Comparison of ENCODE assay signal across 22 cellular contexts in genomic region chr21:38499296-38499695, GRCh38. TPM values are rescaled to one million over a fixed set of nuclear protein-coding genes. Genes with fewer than 3 reads are reported as not detected.
A peak's percentile ranks its signal among the peaks of the same experiment; 100 is the strongest.
DNase-seq lines count a peak whose midpoint lies in the region; ATAC-seq and TF ChIP-seq lines count a peak whose summit lies in the region.
"Had no signal": no experiment of that assay in that cellular context is flagged by ENCODE, and none has a peak within 500 bp of the region (broad histone marks: within the 10 kb centered on the region; RNA-seq: fewer than 3 reads in every experiment).

No MANE protein-coding gene starts in this region.

- no peaks in the 10 kb centered on the region for H3K36me3 Mint-ChIP-seq in CD14-positive monocyte
- H3K36me3 Mint-ChIP-seq: CD8-positive, alpha-beta T cell; type B pancreatic cell had no signal

- DNase-seq in CD14-positive monocyte (ENCODE audit: low spot score) (no peak), cardiac fibroblast (ENCODE audit: low read depth in 2 of 2) (peak; percentile 22 to 62), right lobe of liver (no peak), pulmonary artery endothelial cell (ENCODE audit: low read depth, low spot score) (peak; percentile 89), cortex of kidney (lab: John Stamatoyannopoulos, UW) (no peak), smooth muscle cell (lab: John Stamatoyannopoulos, UW; ENCODE audit: unreplicated experiment) (no peak)
- DNase-seq in stimulated activated CD4-positive, alpha-beta T cell treated with anti-CD3 and anti-CD28 coated beads, Interleukin-4, amount 100 ng/mL, for 1 hour: no peak
- DNase-seq: activated CD4-positive, alpha-beta T cell treated with anti-CD3 and anti-CD28 coated beads for 36 hours; activated effector memory CD4-positive, alpha-beta T cell treated with Interleukin-2 at 50 U/mL for 16 hours; CD8-positive, alpha-beta T cell; DMS53; effector memory CD8-positive, alpha-beta T cell; kidney glomerular epithelial cell; NCI-H1417; NCI-H526; posterior cingulate gyrus; T-helper 9 cell had no signal

- H3K4me1 Mint-ChIP-seq in CD14-positive monocyte: peaks cover 67% of the 10 kb centered on the region
- H3K4me1 Mint-ChIP-seq: activated CD4-positive, alpha-beta T cell treated with anti-CD3 and anti-CD28 coated beads for 36 hours; central memory CD8-positive, alpha-beta T cell had no signal

- H3K27me3 Mint-ChIP-seq in CD14-positive monocyte (ENCODE audit: low read depth in 3 of 3): no peaks in the 10 kb centered on the region

- H3K4me3 ChIP-seq in cardiac fibroblast (replicated peaks in 1 of 2; ENCODE audit: low read depth in 2 of 2, low read length in 2 of 2) (no peak overlapping the region), right lobe of liver (no peak overlapping the region), smooth muscle cell (no peak overlapping the region)

- peak overlapping the region; percentile 86 to 95 for H3K4me3 Mint-ChIP-seq in CD14-positive monocyte
- H3K4me3 Mint-ChIP-seq: activated CD4-positive, alpha-beta T cell treated with anti-CD3 and anti-CD28 coated beads for 36 hours; CD8-positive, alpha-beta T cell; central memory CD8-positive, alpha-beta T cell; effector memory CD8-positive, alpha-beta T cell; type B pancreatic cell had no signal

- no peak for TF ChIP-seq POLR2A in right lobe of liver (IDR thresholded peaks at IDR 0.05)

- peaks cover 6% of the 10 kb centered on the region for H3F3A ChIP-seq in smooth muscle cell (ENCODE audit: low read depth)

- H4K20me1 ChIP-seq in smooth muscle cell (ENCODE audit: low read depth): no peaks in the 10 kb centered on the region

- H3K27ac Mint-ChIP-seq in CD14-positive monocyte: peak overlapping the region in 3 of 7 donors; percentile 2 to 20 (median 15)
- H3K27ac Mint-ChIP-seq: activated CD4-positive, alpha-beta T cell treated with anti-CD3 and anti-CD28 coated beads for 36 hours; CD8-positive, alpha-beta T cell; effector memory CD8-positive, alpha-beta T cell; type B pancreatic cell had no signal

- ATAC-seq in right lobe of liver (peak in 2 of 4 donors; percentile 41 to 55), HG03520 (IDR thresholded peaks at IDR 0.05; ENCODE audit: unreplicated experiment) (no peak)
- ATAC-seq: activated CD4-positive, alpha-beta T cell treated with anti-CD3 and anti-CD28 coated beads for 36 hours; CD8-positive, alpha-beta T cell; effector memory CD8-positive, alpha-beta T cell had no signal

- H3K79me2 ChIP-seq in smooth muscle cell (ENCODE audit: low read depth): no peaks in the 10 kb centered on the region

- H2AFZ ChIP-seq in smooth muscle cell (ENCODE audit: low read depth): no peak overlapping the region

- no peak overlapping the region for H3K9ac ChIP-seq in smooth muscle cell (ENCODE audit: low read depth)

- intact Hi-C loops in CD14-positive monocyte (cut with micrococcal nuclease): no loop called here
- intact Hi-C loops in right lobe of liver (cut with DNase I): no loop called here

- no peaks in the 10 kb centered on the region for H3K27me3 ChIP-seq in right lobe of liver
- H3K27me3 ChIP-seq in smooth muscle cell (ENCODE audit: low read depth): no peaks in the 10 kb centered on the region

- TF ChIP-seq CTCF in CD14-positive monocyte (IDR thresholded peaks at IDR 0.05) (no peak), cardiac fibroblast (IDR thresholded peaks at IDR 0.05; ENCODE audit: low read depth, low read length) (no peak), right lobe of liver (IDR thresholded peaks at IDR 0.05) (no peak), smooth muscle cell (IDR thresholded peaks at IDR 0.05; ENCODE audit: borderline replicate concordance, insufficient read depth, poor library complexity, severe bottlenecking) (no peak)

- no peaks in the 10 kb centered on the region for H3K36me3 ChIP-seq in right lobe of liver
- no peaks in the 10 kb centered on the region for H3K36me3 ChIP-seq in smooth muscle cell (ENCODE audit: low read depth)

- H3K9me3 ChIP-seq in right lobe of liver (no peaks in the 10 kb centered on the region), smooth muscle cell (replicated peaks; ENCODE audit: low read depth) (no peaks in the 10 kb centered on the region)

- H3K27ac ChIP-seq in right lobe of liver: peak overlapping the region in 2 of 3 donors; percentile 17 to 28
- no peak overlapping the region for H3K27ac ChIP-seq in smooth muscle cell (ENCODE audit: low read depth)

- H3K4me1 ChIP-seq in right lobe of liver: no peaks in the 10 kb centered on the region
- H3K4me1 ChIP-seq in smooth muscle cell (ENCODE audit: low read depth): no peaks in the 10 kb centered on the region

- H3K9me3 Mint-ChIP-seq in CD14-positive monocyte: no peaks in the 10 kb centered on the region
- H3K9me3 Mint-ChIP-seq: CD8-positive, alpha-beta T cell; central memory CD8-positive, alpha-beta T cell; effector memory CD8-positive, alpha-beta T cell; type B pancreatic cell had no signal

- H3K4me2 ChIP-seq in smooth muscle cell: no peak overlapping the region

- WGBS in right lobe of liver (ENCODE audit: insufficient coverage, low coverage, low lambda C conversion rate, missing lambda C conversion rate): 50% methylated on average over 6 of the region's 6 CpGs
- WGBS in smooth muscle cell (ENCODE audit: low lambda C conversion rate): 59% methylated on average over 6 of the region's 6 CpGs

RNA-seq across cellular contexts. Expression of gene ERG, which starts 1.0 kb away (rescaled TPM):
- polyA plus RNA-seq in CD14-positive monocyte (under 1 TPM in 1 of 2 donors, not detected in 1; 0.22 TPM), smooth muscle cell (9.2 and 14.4 TPM in 2 replicates)
- total RNA-seq in right lobe of liver (1 to 10 TPM; 3.1 to 6.4 (median 5.2) TPM), pulmonary artery endothelial cell (58.9 and 61.4 TPM in 2 replicates), smooth muscle cell (11.0 and 13.9 TPM in 2 replicates)
- total RNA-seq: CD8-positive, alpha-beta T cell; HT-29; OCI-LY7 had no signal

Comparison
In these comparisons a context has a peak if more than half of its experiments do, and no peak if none do; other contexts are left out.
1. DNase-seq: peak in cardiac fibroblast (2 of 2) and pulmonary artery endothelial cell (single experiment); none in CD14-positive monocyte (single experiment), right lobe of liver (0 of 3), cortex of kidney (single experiment), smooth muscle cell (single experiment) and stimulated activated CD4-positive, alpha-beta T cell treated with anti-CD3 and anti-CD28 coated beads, Interleukin-4, amount 100 ng/mL, for 1 hour (single experiment).